ENCODE assay signal across 27 cellular contexts in genomic region chr2:38540580-38541290, GRCh38.
DNase-seq lines count a peak whose midpoint lies in the region; ATAC-seq and TF ChIP-seq lines count a peak whose summit lies in the region.
"Had no signal": no experiment of that assay in that cellular context is flagged by ENCODE, and none has a peak within 500 bp of the region (broad histone marks: within the 10 kb centered on the region; RNA-seq: fewer than 3 reads in every experiment).

No MANE protein-coding gene starts in this region.

- H3K79me2 ChIP-seq in neural progenitor cell (ENCODE audit: low read depth): no peaks in the 10 kb centered on the region
- H3K79me2 ChIP-seq: parathyroid adenoma had no signal

- H3K27me3 ChIP-seq in A673 (replicated peaks; ENCODE audit: insufficient read depth, low read depth, low read length, poor library complexity): no peaks in the 10 kb centered on the region
- H3K27me3 ChIP-seq in neural progenitor cell: peaks cover 3% of the 10 kb centered on the region
- H3K27me3 ChIP-seq: vagina had no signal

- peaks cover 22% of the 10 kb centered on the region for H3F3A ChIP-seq in neural progenitor cell (ENCODE audit: low read depth)

- H3K27ac Mint-ChIP-seq in neural progenitor cell: no peak overlapping the region
- H3K27ac Mint-ChIP-seq: activated T-helper 17 cell treated with anti-CD3 and anti-CD28 coated beads, Interleukin-2, amount 50 U/mL, for 72 hours; B cell; stimulated activated naive CD8-positive, alpha-beta T cell treated with anti-CD3 and anti-CD28 coated beads, Interleukin-15, Interleukin-2, amounts not matched to agents 100 ng/mL and 50 ng/mL, for 24 hours had no signal

- ATAC-seq in GM18867 (IDR thresholded peaks at IDR 0.05; ENCODE audit: unreplicated experiment) (no peak), GM18907 (IDR thresholded peaks at IDR 0.05; ENCODE audit: unreplicated experiment) (no peak)
- ATAC-seq: activated T-helper 17 cell treated with anti-CD3 and anti-CD28 coated beads, Interleukin-2, amount 50 U/mL, for 72 hours; right cardiac atrium had no signal

- DNase-seq in A673 (ENCODE audit: low spot score) (no peak), HT-29 (ENCODE audit: low spot score) (peak; percentile 13), cerebellum (ENCODE audit: low spot score) (peak; percentile 33), neural progenitor cell (ENCODE audit: low spot score) (no peak), NCI-H510A treated with DMSO at 0.1 percent for 48 hours (lab: John Stamatoyannopoulos, UW) (no peak), NCI-H2107 (lab: John Stamatoyannopoulos, UW) (no peak)
- DNase-seq: ACHN; activated CD4-positive, alpha-beta T cell treated with anti-CD3 and anti-CD28 coated beads for 48 hours; activated naive CD4-positive, alpha-beta T cell treated with anti-CD3 and anti-CD28 coated beads, Interleukin-2, amount 50 U/mL, for 16 hours; CD4-positive, alpha-beta memory T cell; H7; hippocampal formation; OCI-M1; stimulated activated CD8-positive, alpha-beta memory T cell treated with anti-CD3 and anti-CD28 coated beads, Interleukin-4, amount 100 ng/mL, for 48 hours; T-helper 9 cell had no signal

- H3K4me3 ChIP-seq in A673 (ENCODE audit: low read depth, low read length, poor library complexity, severe bottlenecking) (no peak overlapping the region), neural progenitor cell (no peak overlapping the region)
- H3K4me3 ChIP-seq: lung, vagina had no signal

- H3K36me3 Mint-ChIP-seq in neural progenitor cell: no peaks in the 10 kb centered on the region
- H3K36me3 Mint-ChIP-seq: brain; CD4-positive, alpha-beta memory T cell had no signal

- no peaks in the 10 kb centered on the region for H4K20me1 ChIP-seq in neural progenitor cell (ENCODE audit: low read depth)

- H3K4me1 ChIP-seq in A673 (ENCODE audit: insufficient read depth, low read length, poor library complexity, severe bottlenecking) (peaks cover 26% of the 10 kb centered on the region), neural progenitor cell (peaks cover 14% of the 10 kb centered on the region)
- H3K4me1 ChIP-seq: parathyroid adenoma had no signal

- peaks cover 2% of the 10 kb centered on the region for H3K27me3 Mint-ChIP-seq in neural progenitor cell (ENCODE audit: insufficient read depth, low read depth)
- H3K27me3 Mint-ChIP-seq: activated T-helper 17 cell treated with anti-CD3 and anti-CD28 coated beads, Interleukin-2, amount 50 U/mL, for 72 hours had no signal

- H3K9ac ChIP-seq in neural progenitor cell: no peak overlapping the region
- H3K9ac ChIP-seq: parathyroid adenoma had no signal

- intact Hi-C loops in A673 (cut with micrococcal nuclease; ENCODE audit: unreplicated experiment): loop anchor here (5.0 kb wide), 1 partner anchor 62 kb away; the partner anchor contains the start of gene HNRNPLL

- H3K27ac ChIP-seq in A673 (ENCODE audit: low read depth, low read length, poor library complexity, severe bottlenecking): peak overlapping the region; percentile 57
- H3K27ac ChIP-seq in neural progenitor cell: peak overlapping the region; percentile 13
- H3K27ac ChIP-seq: parathyroid adenoma, vagina, VCaP had no signal

- H3K9me3 Mint-ChIP-seq in neural progenitor cell: no peaks in the 10 kb centered on the region
- H3K9me3 Mint-ChIP-seq: activated T-helper 17 cell treated with anti-CD3 and anti-CD28 coated beads, Interleukin-2, amount 50 U/mL, for 72 hours; brain; neural crest cell; stimulated activated naive CD8-positive, alpha-beta T cell treated with anti-CD3 and anti-CD28 coated beads, Interleukin-15, Interleukin-2, amounts not matched to agents 100 ng/mL and 50 ng/mL, for 24 hours had no signal

- no peak overlapping the region for H3K4me2 ChIP-seq in neural progenitor cell

- no TSS peak for BruUV-seq in A673 (replicated peaks; lab: Mats Ljungman, UMichigan)

- TF ChIP-seq CTCF in A673 (conservative IDR thresholded peaks at IDR 0.05; ENCODE audit: low read depth, low read length): no peak
- no peak for TF ChIP-seq CTCF in neural progenitor cell (IDR thresholded peaks at IDR 0.05)

- H3K4me1 Mint-ChIP-seq in neural progenitor cell: peaks cover 17% of the 10 kb centered on the region

- H3K36me3 ChIP-seq in A673 (ENCODE audit: insufficient read depth, low read length, poor library complexity, severe bottlenecking) (no peaks in the 10 kb centered on the region), neural progenitor cell (no peaks in the 10 kb centered on the region)
- H3K36me3 ChIP-seq: vagina had no signal

- CTCF ChIA-PET in A673 (lab: Charles Lee): no interaction called here

- H3K9me3 ChIP-seq in A673 (ENCODE audit: low read depth, low read length, poor library complexity, severe bottlenecking) (peaks cover 4% of the 10 kb centered on the region), neural progenitor cell (ENCODE audit: low read depth) (no peaks in the 10 kb centered on the region)
- H3K9me3 ChIP-seq: vagina had no signal

- POLR2A ChIA-PET in A673 (lab: Charles Lee; ENCODE audit: low non-redundant PET): interaction anchor here (0.6 kb wide), 1 partner anchor 211 kb away, joined by 3 read pairs; the partner anchor contains the start of gene SRSF7

- H3K4me3 Mint-ChIP-seq in neural progenitor cell: no peak overlapping the region
- H3K4me3 Mint-ChIP-seq: activated T-helper 17 cell treated with anti-CD3 and anti-CD28 coated beads, Interleukin-2, amount 50 U/mL, for 72 hours; B cell; brain; neural crest cell; stimulated activated naive CD8-positive, alpha-beta T cell treated with anti-CD3 and anti-CD28 coated beads, Interleukin-15, Interleukin-2, amounts not matched to agents 100 ng/mL and 50 ng/mL, for 24 hours had no signal

- H2AFZ ChIP-seq in neural progenitor cell (replicated peaks): no peak overlapping the region
- H2AFZ ChIP-seq: parathyroid adenoma had no signal

Comparison
In these comparisons a context has a peak if more than half of its experiments do, and no peak if none do; other contexts are left out.
1. DNase-seq: peak in HT-29 (single experiment) and cerebellum (single experiment); none in A673 (single experiment), neural progenitor cell (single experiment), NCI-H510A treated with DMSO at 0.1 percent for 48 hours (single experiment) and NCI-H2107 (single experiment).